14 cellular contexts compared by ENCODE assay signal in genomic region chr17:42699415-42699740, GRCh38. TPM values are rescaled to one million over a fixed set of nuclear protein-coding genes. Genes with fewer than 3 reads are reported as not detected.
DNase-seq lines count a peak whose midpoint lies in the region; ATAC-seq and TF ChIP-seq lines count a peak whose summit lies in the region.
"Had no signal": no experiment of that assay in that cellular context is flagged by ENCODE, and none has a peak within 500 bp of the region (broad histone marks: within the 10 kb centered on the region; RNA-seq: fewer than 3 reads in every experiment).

No MANE protein-coding gene starts in this region.

- no peaks in the 10 kb centered on the region for H3K79me2 ChIP-seq in smooth muscle cell (ENCODE audit: low read depth)

- DNase-seq in RWPE1 (ENCODE audit: low spot score) (no peak), smooth muscle cell (lab: John Stamatoyannopoulos, UW; ENCODE audit: unreplicated experiment) (no peak)
- no peak for DNase-seq in activated naive CD4-positive, alpha-beta T cell treated with Interleukin-2 at 50 U/mL for 16 hours
- DNase-seq: CD4-positive, alpha-beta memory T cell; NCI-H1092 treated with DMSO at 0.1 percent for 48 hours; NCI-H1694 treated with DMSO at 0.1 percent for 48 hours; NCI-H446; NCI-H748 treated with DMSO at 0.1 percent for 48 hours; PC-9 had no signal

- no peaks in the 10 kb centered on the region for H3K9me3 ChIP-seq in ectodermal cell (ENCODE audit: control insufficient read depth, low read length)
- no peaks in the 10 kb centered on the region for H3K9me3 ChIP-seq in smooth muscle cell (replicated peaks; ENCODE audit: low read depth)
- H3K9me3 ChIP-seq: BE2C, MG63 had no signal

- H3K4me2 ChIP-seq in smooth muscle cell = peak overlapping the region; percentile 36
- H3K4me2 ChIP-seq: PC-9 had no signal

- WGBS in ectodermal cell, 2 experiments = 67 to 75% methylated on average over 3 of the region's 4 CpGs
- WGBS in smooth muscle cell (ENCODE audit: low lambda C conversion rate) = 72% methylated on average over 4 of the region's 4 CpGs

- H3K27me3 ChIP-seq in ectodermal cell (ENCODE audit: control insufficient read depth, insufficient read depth, low read length, poor library complexity, severe bottlenecking) (no peaks in the 10 kb centered on the region), smooth muscle cell (ENCODE audit: low read depth) (no peaks in the 10 kb centered on the region)
- H3K27me3 ChIP-seq: BE2C, MG63 had no signal

- CTCF ChIA-PET in RWPE1 (lab: Yijun Ruan, JAX) = interaction anchor here (1.0 kb wide), 1 partner anchor 121 kb away, joined by 4 read pairs; no protein-coding TSS in a partner anchor

- no peaks in the 10 kb centered on the region for H4K20me1 ChIP-seq in smooth muscle cell (ENCODE audit: low read depth)

- peak overlapping the region; percentile 59 for H3K27ac ChIP-seq in RWPE1
- H3K27ac ChIP-seq in ectodermal cell (ENCODE audit: insufficient read depth, low read depth, low read length, poor library complexity, severe bottlenecking) = peak overlapping the region; percentile 45
- no peak overlapping the region for H3K27ac ChIP-seq in smooth muscle cell (ENCODE audit: low read depth)
- H3K27ac ChIP-seq: HL-60, PC-9 had no signal

- H3K36me3 ChIP-seq in ectodermal cell (ENCODE audit: control insufficient read depth, insufficient read depth, low read length) = peaks cover 36% of the 10 kb centered on the region
- no peaks in the 10 kb centered on the region for H3K36me3 ChIP-seq in smooth muscle cell (ENCODE audit: low read depth)

- H3K4me1 ChIP-seq in ectodermal cell (ENCODE audit: control insufficient read depth, insufficient read depth, low read length) = peaks cover 22% of the 10 kb centered on the region
- peaks cover 14% of the 10 kb centered on the region for H3K4me1 ChIP-seq in smooth muscle cell (ENCODE audit: low read depth)

- no peak overlapping the region for H3K9ac ChIP-seq in smooth muscle cell (ENCODE audit: low read depth)

- no peak for ATAC-seq in GM18873 (IDR thresholded peaks at IDR 0.05; ENCODE audit: low FRiP score, unreplicated experiment)

- H2AFZ ChIP-seq in smooth muscle cell (ENCODE audit: low read depth) = no peak overlapping the region
- H2AFZ ChIP-seq: PC-9 had no signal

- H3K4me3 ChIP-seq in ectodermal cell (ENCODE audit: insufficient read depth, low read depth, low read length) (no peak overlapping the region), smooth muscle cell (no peak overlapping the region)
- H3K4me3 ChIP-seq: MG63, PC-9 had no signal

- TF ChIP-seq CTCF in RWPE1 (conservative IDR thresholded peaks at IDR 0.05; ENCODE audit: low read depth) = no peak
- TF ChIP-seq CTCF in smooth muscle cell (IDR thresholded peaks at IDR 0.05; ENCODE audit: borderline replicate concordance, insufficient read depth, poor library complexity, severe bottlenecking) = no peak

- H3F3A ChIP-seq in smooth muscle cell (ENCODE audit: low read depth) = no peaks in the 10 kb centered on the region

- POLR2A ChIA-PET in RWPE1 (lab: Yijun Ruan, JAX; ENCODE audit: low non-redundant PET) = no interaction called here

RNA-seq across cellular contexts. Expression of gene CNTNAP1, which starts 17.0 kb away (rescaled TPM):
- polyA plus RNA-seq in ectodermal cell (2013, experiment 1 of 4) = 39.2 TPM
- polyA plus RNA-seq in ectodermal cell (2013, experiment 2 of 4) = 40.5 TPM
- 32.3 TPM for polyA plus RNA-seq in ectodermal cell (2013, experiment 3 of 4)
- polyA plus RNA-seq in ectodermal cell (2013, experiment 4 of 4) = 34.2 TPM
- 7.1 and 9.5 TPM in 2 replicates for total RNA-seq in smooth muscle cell
- 2.0 and 4.5 TPM in 2 replicates for polyA plus RNA-seq in smooth muscle cell

RNA-seq across cellular contexts. Expression of gene CCR10, which starts 17.7 kb away (rescaled TPM):
- polyA plus RNA-seq in ectodermal cell (2013, experiment 1 of 4) = 1.9 TPM
- 1.6 TPM for polyA plus RNA-seq in ectodermal cell (2013, experiment 2 of 4)
- 2.1 TPM for polyA plus RNA-seq in ectodermal cell (2013, experiment 3 of 4)
- 1.6 TPM for polyA plus RNA-seq in ectodermal cell (2013, experiment 4 of 4)
- 10.1 TPM in 1 of 2 replicates, not detected in the other for total RNA-seq in smooth muscle cell
- 2.0 and 3.8 TPM in 2 replicates for polyA plus RNA-seq in smooth muscle cell
- total RNA-seq: PC-9 had no signal

RNA-seq across cellular contexts. Expression of gene PLEKHH3, which starts 22.6 kb away (rescaled TPM):
- 21.4 TPM for polyA plus RNA-seq in ectodermal cell (2013, experiment 1 of 4)
- 18.9 TPM for polyA plus RNA-seq in ectodermal cell (2013, experiment 2 of 4)
- polyA plus RNA-seq in ectodermal cell (2013, experiment 3 of 4) = 16.7 TPM
- polyA plus RNA-seq in ectodermal cell (2013, experiment 4 of 4) = 16.9 TPM
- 5.0 and 13.3 TPM in 2 replicates for total RNA-seq in smooth muscle cell
- 23.6 and 23.7 TPM in 2 replicates for polyA plus RNA-seq in smooth muscle cell

RNA-seq across cellular contexts. Expression of gene TUBG2, which starts 40.3 kb away (rescaled TPM):
- polyA plus RNA-seq in ectodermal cell (2013, experiment 1 of 4) = 28.1 TPM
- 23.8 TPM for polyA plus RNA-seq in ectodermal cell (2013, experiment 2 of 4)
- 24.7 TPM for polyA plus RNA-seq in ectodermal cell (2013, experiment 3 of 4)
- 25.4 TPM for polyA plus RNA-seq in ectodermal cell (2013, experiment 4 of 4)
- 23.1 and 28.2 TPM in 2 replicates for total RNA-seq in smooth muscle cell
- polyA plus RNA-seq in smooth muscle cell = 42.3 and 54.6 TPM in 2 replicates

RNA-seq across cellular contexts. Expression of gene EZH1, which starts 45.5 kb away (rescaled TPM):
- polyA plus RNA-seq in ectodermal cell (2013, experiment 1 of 4) = 54.5 TPM
- polyA plus RNA-seq in ectodermal cell (2013, experiment 2 of 4) = 46.5 TPM
- polyA plus RNA-seq in ectodermal cell (2013, experiment 3 of 4) = 40.5 TPM
- polyA plus RNA-seq in ectodermal cell (2013, experiment 4 of 4) = 41.8 TPM
- total RNA-seq in smooth muscle cell = 15.6 and 19.4 TPM in 2 replicates
- polyA plus RNA-seq in smooth muscle cell = 8.0 and 10.0 TPM in 2 replicates
